Comparison of ENCODE assay signal across 8 cellular contexts in genomic region chr19:18437481-18438330, GRCh38. TPM values are rescaled to one million over a fixed set of nuclear protein-coding genes. Genes with fewer than 3 reads are reported as not detected.
DNase-seq lines count a peak whose midpoint lies in the region; ATAC-seq, FAIRE-seq and TF ChIP-seq lines count a peak whose summit lies in the region.

Gene ISYNA1, minus strand, starts transcription at chr19:18438133. Its CDS starts 154 bp downstream, at chr19:18437979.

- H3K36me3 ChIP-seq in BJ (ENCODE audit: control insufficient read depth, insufficient read depth, low read length) (peaks cover 12% of the 10 kb centered on the region), HCT116 (ENCODE audit: control insufficient read depth in 1 of 2, insufficient read depth in 2 of 2, low read length in 2 of 2) (peaks cover 0 to 8% of the 10 kb centered on the region in 2 experiments; a peak in 1 of 4 replicates), breast epithelium (no peaks in the 10 kb centered on the region), small intestine (ENCODE audit: control insufficient read depth in 2 of 2, insufficient read depth in 2 of 2, low read length in 2 of 2) (no peaks in the 10 kb centered on the region)

- no peak for FAIRE-seq in small intestine (lab: Jason Lieb, UNC)

- H3K4me2 ChIP-seq in HCT116 (ENCODE audit: low read length), result peak within 1 kb of the TSS; percentile 96

- peak; percentile 59 for ATAC-seq in HCT116
- ATAC-seq in GM18873 (IDR thresholded peaks at IDR 0.05; ENCODE audit: low FRiP score, unreplicated experiment), result no peak

- CTCF ChIA-PET in BJ (lab: Yijun Ruan, JAX), result no interaction called here
- CTCF ChIA-PET in HCT116 (lab: Charles Lee), result interaction anchor here (1.0 kb wide), 1 partner anchor 98 kb away, joined by 4 read pairs; no protein-coding TSS in a partner anchor

- no peaks in the 10 kb centered on the region for H3K9me3 ChIP-seq in HCT116 (ENCODE audit: control insufficient read depth in 1 of 2, insufficient read depth in 1 of 2, low read depth in 1 of 2, low read length in 2 of 2)
- H3K9me3 ChIP-seq in breast epithelium, result no peaks in the 10 kb centered on the region
- H3K9me3 ChIP-seq in small intestine (ENCODE audit: control insufficient read depth, low read depth), result no peaks in the 10 kb centered on the region

- 1% methylated on average over 40 to 99 of the region's 99 CpGs for WGBS in small intestine, 3 donors

- DNase-seq in BJ (ENCODE audit: low read depth), result no peak
- no peak for DNase-seq in HCT116 (ENCODE audit: low read depth, low spot score)
- peak; percentile 61 to 84 for DNase-seq in SW 1271 (lab: John Stamatoyannopoulos, UW)
- peak in 1 of 2 donors; percentile 56 for DNase-seq in breast epithelium (ENCODE audit: low spot score in 2 of 2)
- peak; percentile 87 for DNase-seq in iPS-NIHi11 (ENCODE audit: low spot score)
- DNase-seq in small intestine, result no peak
- DNase-seq in DMS153 treated with DMSO at 0.1 percent for 48 hours (lab: John Stamatoyannopoulos, UW; ENCODE audit: unreplicated experiment), result no peak

- TF ChIP-seq POLR2A in HCT116 (IDR thresholded peaks at IDR 0.05; ENCODE audit: borderline replicate concordance, extremely low read depth, insufficient read depth, insufficient read length) (peak; percentile 50), breast epithelium (IDR thresholded peaks at IDR 0.05) (no peak)

- H3K9ac ChIP-seq in HCT116 (ENCODE audit: low read length), result peak within 1 kb of the TSS; percentile 91

- H2AFZ ChIP-seq in HCT116 (ENCODE audit: low read depth, low read length, poor library complexity, severe bottlenecking), result no peak within 1 kb of the TSS

- H3K79me2 ChIP-seq in HCT116 (ENCODE audit: insufficient read depth, low read length), result peaks cover 9% of the 10 kb centered on the region; the same call in 1 of the 2 replicates

- intact Hi-C loops in HCT116 (cut with micrococcal nuclease), result no loop called here
- intact Hi-C loops in breast epithelium (cut with DNase I; ENCODE audit: low total_unique reads), result no loop called here

- H3K27me3 ChIP-seq in BJ (ENCODE audit: control insufficient read depth, insufficient read depth, low read length), result no peaks in the 10 kb centered on the region
- no peaks in the 10 kb centered on the region for H3K27me3 ChIP-seq in HCT116 (ENCODE audit: insufficient read depth, low read length)
- H3K27me3 ChIP-seq in breast epithelium, result no peaks in the 10 kb centered on the region
- no peaks in the 10 kb centered on the region for H3K27me3 ChIP-seq in small intestine (ENCODE audit: control insufficient read depth in 2 of 2, insufficient read depth in 2 of 2, low read length in 2 of 2)

- H4K20me1 ChIP-seq in HCT116 (ENCODE audit: insufficient read depth), result no peaks in the 10 kb centered on the region

- BruUV-seq in HCT116 (replicated peaks; lab: Mats Ljungman, UMichigan), result TSS peak; percentile 65

- H3K27ac ChIP-seq in HCT116 (ENCODE audit: low read depth, low read length), result peak within 1 kb of the TSS; percentile 99
- peak within 1 kb of the TSS; percentile 79 to 87 for H3K27ac ChIP-seq in breast epithelium
- H3K27ac ChIP-seq in small intestine (ENCODE audit: low read depth in 1 of 2, low read length in 1 of 2), result peak within 1 kb of the TSS in 1 of 2 donors; percentile 23

- TF ChIP-seq CTCF in BJ (IDR thresholded peaks at IDR 0.05; ENCODE audit: insufficient read depth, low read depth, low read length), result no peak; the same call in 1 of the 2 replicates
- TF ChIP-seq CTCF in HCT116 (IDR thresholded peaks at IDR 0.05 in 2 of 3, conservative IDR thresholded peaks at IDR 0.05 in 1 of 3; ENCODE audit: borderline replicate concordance in 1 of 3, insufficient read depth in 1 of 3, low read depth in 2 of 3, low read length in 2 of 3), result no peak
- no peak for TF ChIP-seq CTCF in breast epithelium (IDR thresholded peaks at IDR 0.05)

- no peak for TF ChIP-seq RAD21 in HCT116 (IDR thresholded peaks at IDR 0.05; ENCODE audit: low read depth)

- H3K4me3 ChIP-seq in BJ (ENCODE audit: low read depth, low read length) (peak within 1 kb of the TSS; percentile 65), HCT116 (replicated peaks in 1 of 2; ENCODE audit: low read depth in 1 of 2, low read length in 2 of 2) (peak within 1 kb of the TSS; percentile 78 to 84), breast epithelium (peak within 1 kb of the TSS; percentile 42 to 79 (median 71)), small intestine (ENCODE audit: low read depth in 1 of 2, low read length in 2 of 2) (peak within 1 kb of the TSS; percentile 13 to 35)

- POLR2A ChIA-PET in BJ (lab: Charles Lee) (interaction anchor here (1.0 kb wide), 1 partner anchor 21 kb away, joined by 3 read pairs; no protein-coding TSS in a partner anchor), HCT116 (lab: Charles Lee) (interaction anchor here (0.9 to 1.4 kb wide), 5 partner anchors 17 to 246 kb away, joined by 3 to 5 read pairs (median 4); partner anchors contain the start of genes GDF15, JUND and SSBP4)

- H3K4me1 ChIP-seq in HCT116 (ENCODE audit: control insufficient read depth in 1 of 2, insufficient read depth in 2 of 2, low read length in 2 of 2), result peaks cover 27 to 55% of the 10 kb centered on the region in 2 experiments
- peaks cover 0 to 26% of the 10 kb centered on the region in 2 donors for H3K4me1 ChIP-seq in breast epithelium
- no peaks in the 10 kb centered on the region for H3K4me1 ChIP-seq in small intestine (ENCODE audit: control insufficient read depth in 2 of 2, insufficient read depth in 1 of 2, low read depth in 1 of 2, low read length in 1 of 2)

- H3K9me2 ChIP-seq in HCT116 (ENCODE audit: insufficient read depth), result no peaks in the 10 kb centered on the region

- RAD21 ChIA-PET in HCT116 (lab: Charles Lee; ENCODE audit: low non-redundant PET in 1 of 2, low total read pairs in 2 of 2, uncharacterized antibody in 2 of 2, unreplicated experiment in 2 of 2), result no interaction called here

TF ChIP-seq in HCT116, 20 proteins besides CTCF, POLR2A, EP300 and RAD21:
- TF ChIP-seq POLR2AphosphoS5 (IDR thresholded peaks at IDR 0.05; ENCODE audit: low read depth, low read length) (peak; percentile 78; the same call in 1 of the 2 replicates), ZFX (IDR thresholded peaks at IDR 0.05) (peak; percentile 29; the same call in 1 of the 2 replicates), EGR1 (IDR thresholded peaks at IDR 0.05; ENCODE audit: low read depth) (peak; percentile 41; the same call in 1 of the 2 replicates), FOSL1 (IDR thresholded peaks at IDR 0.05; ENCODE audit: low read depth) (no peak)

RNA-seq across cellular contexts. Expression of gene ISYNA1, which starts in this region (rescaled TPM):
- polyA plus RNA-seq in BJ (2011; rRNA removed) (13.5 and 27.0 TPM in 2 replicates), small intestine (10 to 100 TPM in 1 of 3 donors, 1 to 10 TPM in 2; 4.5 to 12.9 (median 5.7) TPM)
- 12.2 and 16.5 TPM in 2 replicates for polyA minus RNA-seq in BJ (2011; rRNA and poly(A)+ RNA removed)
- total RNA-seq in HCT116 (2021; ENCODE audit: unreplicated experiment) (365 TPM), breast epithelium (10 to 100 TPM in 2 of 3 donors, 1 to 10 TPM in 1; 7.4 to 42.9 (median 40.2) TPM)
- polyA plus RNA-seq in HCT116 (2012), result 282 and 302 TPM in 2 replicates

Comparison
In these comparisons a context has a peak if more than half of its experiments do, and no peak if none do; other contexts are left out.
1. DNase-seq: peak in SW 1271 (2 of 2) and iPS-NIHi11 (single experiment); none in BJ (single experiment), HCT116 (single experiment), small intestine (single experiment) and DMS153 treated with DMSO at 0.1 percent for 48 hours (single experiment).
2. H3K4me3 ChIP-seq: peak in every context shown above with its lines; median percentile 81 in HCT116; 71 in breast epithelium; 65 in BJ; 24 in small intestine.